Comparison of ENCODE assay signal across 23 cellular contexts in the genomic region with DNA sequence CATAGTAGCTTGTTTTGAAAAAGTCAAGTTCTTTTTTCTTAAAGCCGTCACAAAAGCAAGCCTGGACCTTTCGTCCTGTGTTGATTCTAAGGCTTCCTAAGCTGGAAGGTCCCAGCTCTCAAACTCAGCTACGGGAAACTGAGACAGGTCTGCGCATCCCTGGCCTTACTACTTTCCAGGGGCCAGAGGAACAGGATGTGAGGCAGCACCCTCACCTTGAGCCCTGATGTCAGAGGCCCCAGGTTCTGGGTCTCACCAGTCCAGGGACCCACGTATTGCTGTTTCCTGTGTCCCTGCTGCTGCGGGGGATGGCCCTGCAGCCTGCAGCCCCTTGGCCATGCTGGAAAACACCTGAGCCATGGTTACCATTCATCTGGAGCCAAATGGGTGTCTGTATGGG.
A peak's percentile ranks its signal among the peaks of the same experiment; 100 is the strongest.
DNase-seq lines count a peak whose midpoint lies in the region; ATAC-seq and TF ChIP-seq lines count a peak whose summit lies in the region.
"Had no signal": no experiment of that assay in that cellular context is flagged by ENCODE, and none has a peak within 500 bp of the region (broad histone marks: within the 10 kb centered on the region; RNA-seq: fewer than 3 reads in every experiment).

No MANE protein-coding gene starts in this region.

- H2BK120ac ChIP-seq in neuronal stem cell (ENCODE audit: low read depth, low read length), result no peak overlapping the region

- no peak overlapping the region for H3K27ac Mint-ChIP-seq in endodermal cell
- H3K27ac Mint-ChIP-seq in stimulated activated memory B cell treated with anti-CD40 and anti-IgM and Interleukin-4, amounts not matched to agents 10 μg/mL and 1 μg/mL and 100 μg/mL, for 72 hours, result no peak overlapping the region
- H3K27ac Mint-ChIP-seq: CD8-positive, alpha-beta T cell; IgD-negative memory B cell had no signal

- no peaks in the 10 kb centered on the region for H4K20me1 ChIP-seq in BLaER1

- H3K36me3 ChIP-seq in BLaER1 (no peaks in the 10 kb centered on the region), H7 (replicated peaks; ENCODE audit: control insufficient read depth, insufficient read depth, low read length) (no peaks in the 10 kb centered on the region), endodermal cell (ENCODE audit: control insufficient read depth, insufficient read depth, low read length) (no peaks in the 10 kb centered on the region), neuronal stem cell (replicated peaks in 1 of 2; ENCODE audit: control insufficient read depth in 2 of 2, insufficient read depth in 2 of 2, low read length in 2 of 2) (no peaks in the 10 kb centered on the region), prostate gland (no peaks in the 10 kb centered on the region)
- H3K36me3 ChIP-seq: SJSA1 had no signal

- ATAC-seq in HG03520 (IDR thresholded peaks at IDR 0.05; ENCODE audit: unreplicated experiment), result no peak
- no peak for ATAC-seq in stimulated activated memory B cell treated with anti-CD40 and anti-IgM and Interleukin-4, amounts not matched to agents 10 μg/mL and 1 μg/mL and 100 μg/mL, for 72 hours
- ATAC-seq: CD8-positive, alpha-beta T cell; Right ventricle myocardium inferior had no signal

- peak overlapping the region; percentile 28 for H3K18ac ChIP-seq in neuronal stem cell (ENCODE audit: low read length)

- H3K79me1 ChIP-seq in neuronal stem cell (ENCODE audit: low read depth, low read length), result no peaks in the 10 kb centered on the region

- intact Hi-C loops in prostate gland (cut with DNase I), result loop anchor here (10.0 kb wide), 1 partner anchor 78 kb away; no protein-coding TSS in a partner anchor

- no peak overlapping the region for H2BK5ac ChIP-seq in neuronal stem cell (ENCODE audit: low read length)

- H2BK15ac ChIP-seq in neuronal stem cell (ENCODE audit: low read length), result no peak overlapping the region

- H3K4me2 ChIP-seq in BLaER1 (0 out of 2 replicates have a peak overlapping the region, but pooled peaks have one; percentile 78), neuronal stem cell (ENCODE audit: insufficient read depth, low read length, poor library complexity, severe bottlenecking) (no peak overlapping the region)
- H3K4me2 ChIP-seq: KMS-11, PC-9 had no signal

- H2AK5ac ChIP-seq in neuronal stem cell (ENCODE audit: low read depth, low read length), result no peak overlapping the region

- TF ChIP-seq POLR2A in prostate gland (IDR thresholded peaks at IDR 0.05), result no peak

- peaks cover 31% of the 10 kb centered on the region for H3K4me1 Mint-ChIP-seq in endodermal cell
- no peaks in the 10 kb centered on the region for H3K4me1 Mint-ChIP-seq in stimulated activated memory B cell treated with anti-CD40 and anti-IgM and Interleukin-4, amounts not matched to agents 10 μg/mL and 1 μg/mL and 100 μg/mL, for 72 hours
- H3K4me1 Mint-ChIP-seq: IgD-negative memory B cell had no signal

- TF ChIP-seq CTCF in endodermal cell (conservative IDR thresholded peaks at IDR 0.05) (no peak), prostate gland (IDR thresholded peaks at IDR 0.05) (no peak)

- H3K9me3 Mint-ChIP-seq in endodermal cell, result no peaks in the 10 kb centered on the region
- H3K9me3 Mint-ChIP-seq in stimulated activated memory B cell treated with anti-CD40 and anti-IgM and Interleukin-4, amounts not matched to agents 10 μg/mL and 1 μg/mL and 100 μg/mL, for 72 hours, result no peaks in the 10 kb centered on the region
- H3K9me3 Mint-ChIP-seq: CD8-positive, alpha-beta T cell had no signal

- H3K9me3 ChIP-seq in BLaER1 (no peaks in the 10 kb centered on the region), endodermal cell (ENCODE audit: control insufficient read depth, low read length) (no peaks in the 10 kb centered on the region), neuronal stem cell (replicated peaks in 1 of 2; ENCODE audit: control insufficient read depth in 2 of 2, insufficient read depth in 1 of 2, low read depth in 1 of 2, low read length in 2 of 2) (peaks cover 0 to 3% of the 10 kb centered on the region in 2 donors), prostate gland (no peaks in the 10 kb centered on the region)

- H2BK12ac ChIP-seq in neuronal stem cell (ENCODE audit: low read length), result no peak overlapping the region

- no peak overlapping the region for H4K91ac ChIP-seq in neuronal stem cell (ENCODE audit: low read depth, low read length, poor library complexity)

- H3K4ac ChIP-seq in neuronal stem cell (ENCODE audit: low read length), result no peak overlapping the region

- H2AFZ ChIP-seq in neuronal stem cell (ENCODE audit: low read length), result no peak overlapping the region
- H2AFZ ChIP-seq: PC-9 had no signal

- H3K23ac ChIP-seq in neuronal stem cell (ENCODE audit: low read depth, low read length, poor library complexity), result no peak overlapping the region

- H3K27ac ChIP-seq in BLaER1 (no peak overlapping the region), endodermal cell (ENCODE audit: low read depth, low read length) (no peak overlapping the region), neuronal stem cell (replicated peaks; ENCODE audit: low read length) (no peak overlapping the region), prostate gland (no peak overlapping the region)
- H3K27ac ChIP-seq: C4-2B, KMS-11, PC-9, SJSA1 had no signal

- no peak overlapping the region for H3K9ac ChIP-seq in BLaER1
- H3K9ac ChIP-seq in endodermal cell (ENCODE audit: extremely low read depth, low read length, poor library complexity, severe bottlenecking), result no peak overlapping the region
- peak overlapping the region; percentile 13 for H3K9ac ChIP-seq in neuronal stem cell (ENCODE audit: low read depth, low read length, poor library complexity)
- H3K9ac ChIP-seq: KMS-11 had no signal

- H3K14ac ChIP-seq in neuronal stem cell (ENCODE audit: low read length), result no peak overlapping the region

- WGBS in endodermal cell (ENCODE audit: insufficient coverage in 1 of 2, insufficient read length in 1 of 2), 2 experiments, result 96 to 97% methylated on average over 3 to 6 of the region's 6 CpGs
- WGBS in neuronal stem cell (ENCODE audit: extremely low coverage in 2 of 2, insufficient read length in 2 of 2, insufficient replicate concordance in 1 of 2), 2 donors, result no CpG with 5 or more reads among the region's 6 CpGs
- WGBS in prostate gland, result 89% methylated on average over 6 of the region's 6 CpGs

- no peak overlapping the region for H3K4me3 Mint-ChIP-seq in endodermal cell
- no peak overlapping the region for H3K4me3 Mint-ChIP-seq in stimulated activated memory B cell treated with anti-CD40 and anti-IgM and Interleukin-4, amounts not matched to agents 10 μg/mL and 1 μg/mL and 100 μg/mL, for 72 hours
- H3K4me3 Mint-ChIP-seq: CD8-positive, alpha-beta T cell; IgD-negative memory B cell had no signal

- peak; percentile 39 for DNase-seq in H7
- DNase-seq in endodermal cell, result peak; percentile 33
- DNase-seq in neuronal stem cell (ENCODE audit: low spot score), result no peak
- DNase-seq in pons (ENCODE audit: low spot score), result no peak
- DNase-seq in prostate gland (ENCODE audit: low spot score), result no peak
- DNase-seq: DMS 273 treated with DMSO at 0.1 percent for 48 hours; DND-41; MM.1S; NCI-H2029; NCI-H446; NCI-H526; NCI-H82; NK-92 treated with Interleukin-12 subunit alpha and Interleukin-12 subunit beta, amount 100 ng/mL, for 24 hours; PC-9 had no signal

- H3K36me3 Mint-ChIP-seq in endodermal cell (ENCODE audit: low read depth), result peaks cover 5% of the 10 kb centered on the region
- H3K36me3 Mint-ChIP-seq in stimulated activated memory B cell treated with anti-CD40 and anti-IgM and Interleukin-4, amounts not matched to agents 10 μg/mL and 1 μg/mL and 100 μg/mL, for 72 hours, result no peaks in the 10 kb centered on the region
- H3K36me3 Mint-ChIP-seq: CD8-positive, alpha-beta T cell had no signal

- H3K27me3 ChIP-seq in BLaER1 (no peaks in the 10 kb centered on the region), H7 (ENCODE audit: control insufficient read depth, insufficient read depth, low read length) (no peaks in the 10 kb centered on the region), endodermal cell (ENCODE audit: control insufficient read depth, insufficient read depth, low read length, poor library complexity, severe bottlenecking) (no peaks in the 10 kb centered on the region), neuronal stem cell (ENCODE audit: control insufficient read depth in 3 of 3, insufficient read depth in 3 of 3, low read depth in 1 of 3, low read length in 3 of 3) (no peaks in the 10 kb centered on the region), prostate gland (replicated peaks; ENCODE audit: insufficient read depth) (no peaks in the 10 kb centered on the region)
- H3K27me3 ChIP-seq: SJSA1 had no signal

- no peak overlapping the region for H4K8ac ChIP-seq in neuronal stem cell (ENCODE audit: low read depth, low read length)

- H3K4me3 ChIP-seq in BLaER1 (no peak overlapping the region), H7 (ENCODE audit: insufficient read depth, low read depth, low read length) (no peak overlapping the region), endodermal cell (ENCODE audit: low read length) (no peak overlapping the region), neuronal stem cell (ENCODE audit: low read length in 2 of 2) (no peak overlapping the region), prostate gland (no peak overlapping the region)
- H3K4me3 ChIP-seq: PC-9, SJSA1 had no signal

- H3K4me1 ChIP-seq in BLaER1, result peaks cover 50% of the 10 kb centered on the region
- H3K4me1 ChIP-seq in endodermal cell (ENCODE audit: control insufficient read depth, insufficient read depth, low read length), result peaks cover 8% of the 10 kb centered on the region
- H3K4me1 ChIP-seq in neuronal stem cell (ENCODE audit: control insufficient read depth in 2 of 2, insufficient read depth in 1 of 2, low read depth in 1 of 2, low read length in 2 of 2), result peaks cover 10 to 24% of the 10 kb centered on the region in 2 donors
- H3K4me1 ChIP-seq in prostate gland (replicated peaks), result peaks cover 6% of the 10 kb centered on the region
- H3K4me1 ChIP-seq: SJSA1 had no signal

- no peaks in the 10 kb centered on the region for H3K27me3 Mint-ChIP-seq in endodermal cell (ENCODE audit: insufficient read depth)
- peaks cover 41% of the 10 kb centered on the region for H3K27me3 Mint-ChIP-seq in stimulated activated memory B cell treated with anti-CD40 and anti-IgM and Interleukin-4, amounts not matched to agents 10 μg/mL and 1 μg/mL and 100 μg/mL, for 72 hours

Comparison
In these comparisons a context has a peak if more than half of its experiments do, and no peak if none do; other contexts are left out.
1. DNase-seq: peak in H7 (single experiment) and endodermal cell (single experiment); none in neuronal stem cell (single experiment), pons (single experiment) and prostate gland (single experiment).